9 cellular contexts compared by ENCODE assay signal in genomic region chr4:74109116-74109791, GRCh38. TPM values are rescaled to one million over a fixed set of nuclear protein-coding genes. Genes with fewer than 3 reads are reported as not detected.
DNase-seq lines count a peak whose midpoint lies in the region; ATAC-seq and TF ChIP-seq lines count a peak whose summit lies in the region.
"Had no signal": no experiment of that assay in that cellular context is flagged by ENCODE, and none has a peak within 500 bp of the region (broad histone marks: within the 10 kb centered on the region; RNA-seq: fewer than 3 reads in every experiment).

No MANE protein-coding gene starts in this region.

- ATAC-seq in GM21737 (IDR thresholded peaks at IDR 0.05; ENCODE audit: unreplicated experiment) (no peak), GM18861 (IDR thresholded peaks at IDR 0.05; ENCODE audit: unreplicated experiment) (no peak)

- H3K36me3 Mint-ChIP-seq in nephron (ENCODE audit: low read depth): no peaks in the 10 kb centered on the region

- DNase-seq in Ammon's horn (ENCODE audit: low spot score) (peak; percentile 47), OCI-M1 (lab: John Stamatoyannopoulos, UW) (peak; percentile 37), NCI-H510A (lab: John Stamatoyannopoulos, UW) (no peak)
- no peak for DNase-seq in activated T-cell treated with anti-CD3 and anti-CD28 coated beads, Interleukin-2, amount 50 U/mL, for 1 hour
- DNase-seq: NCI-H526 treated with DMSO at 0.1 percent for 48 hours had no signal

- no peaks in the 10 kb centered on the region for H3K27me3 ChIP-seq in esophagus (ENCODE audit: control insufficient read depth in 1 of 2, insufficient read depth in 2 of 2, low read length in 2 of 2)

- peak overlapping the region; percentile 63 to 96 (median 94) for H3K27ac Mint-ChIP-seq in nephron

- peaks cover 26% of the 10 kb centered on the region for H3K4me1 Mint-ChIP-seq in nephron

- no peaks in the 10 kb centered on the region for H3K9me3 ChIP-seq in esophagus (ENCODE audit: control insufficient read depth in 2 of 2, insufficient read depth in 1 of 2, low read depth in 1 of 2, low read length in 1 of 2)

- TF ChIP-seq CTCF in nephron (IDR thresholded peaks at IDR 0.05; ENCODE audit: unreplicated experiment in 3 of 3): no peak

- no peak overlapping the region for H3K4me3 ChIP-seq in esophagus (ENCODE audit: low read depth in 1 of 2, low read length in 2 of 2)

- no peaks in the 10 kb centered on the region for H3K9me3 Mint-ChIP-seq in nephron

- peak overlapping the region; percentile 78 to 80 for H3K27ac ChIP-seq in esophagus (ENCODE audit: low read depth in 2 of 2, low read length in 1 of 2)

- H3K27me3 Mint-ChIP-seq in nephron (ENCODE audit: low read depth): no peaks in the 10 kb centered on the region

- no peaks in the 10 kb centered on the region for H3K36me3 ChIP-seq in esophagus (ENCODE audit: control insufficient read depth in 2 of 2, insufficient read depth in 2 of 2, low read length in 1 of 2)

- H3K4me3 Mint-ChIP-seq in nephron: no peak overlapping the region

- 44 to 51% methylated on average over 3 of the region's 3 CpGs for WGBS in esophagus, 2 donors

- peaks cover 0 to 11% of the 10 kb centered on the region in 2 donors for H3K4me1 ChIP-seq in esophagus (ENCODE audit: control insufficient read depth in 2 of 2, insufficient read depth in 2 of 2, low read length in 1 of 2)

RNA-seq across cellular contexts. Expression of gene CXCL2, which starts 10.3 kb away (rescaled TPM):
- polyA plus RNA-seq in esophagus: 10 to 100 TPM in 1 of 2 donors, 1 to 10 TPM in 1; 2.5 to 17.1 TPM

RNA-seq across cellular contexts. Expression of gene MTHFD2L, which starts 48.7 kb away (rescaled TPM):
- 1 to 10 TPM; 5.9 to 6.2 TPM for polyA plus RNA-seq in esophagus

Comparison
In these comparisons a context has a peak if more than half of its experiments do, and no peak if none do; other contexts are left out.
1. DNase-seq: peak in Ammon's horn (single experiment) and OCI-M1 (single experiment); none in activated T-cell treated with anti-CD3 and anti-CD28 coated beads, Interleukin-2, amount 50 U/mL, for 1 hour (single experiment) and NCI-H510A (single experiment).